ENCODE assay signal across 8 cellular contexts in the genomic region with DNA sequence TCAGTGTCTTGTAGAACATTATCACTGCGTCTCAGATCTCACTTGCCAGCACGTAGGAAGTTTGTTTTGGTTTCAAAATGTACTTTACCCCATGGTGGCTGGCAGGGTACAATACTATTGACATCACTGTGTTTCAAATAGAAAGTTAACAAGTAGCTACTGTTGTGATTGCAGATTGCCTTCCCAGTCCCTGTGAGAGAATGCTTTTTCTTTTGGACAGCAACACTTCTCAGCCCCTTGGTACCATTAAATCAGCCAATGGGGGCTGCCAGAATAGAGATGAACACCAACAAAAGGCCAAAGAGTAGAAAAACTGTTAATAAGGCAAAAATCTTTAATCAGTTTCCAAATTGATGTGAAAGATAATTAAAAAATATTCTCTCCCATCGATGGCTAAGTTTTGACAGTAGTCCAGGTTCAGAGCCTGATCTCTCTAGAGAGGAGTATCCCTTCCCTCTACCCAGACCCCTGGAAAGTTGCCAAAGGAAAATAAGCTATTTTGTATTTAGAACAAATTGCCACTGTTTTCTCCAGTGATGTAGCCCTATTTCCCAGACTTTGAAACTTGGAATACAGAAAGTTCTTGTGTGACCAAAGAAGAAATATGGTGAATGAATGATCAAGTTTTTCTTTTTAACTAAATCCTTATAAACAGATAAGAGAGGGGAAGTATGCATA. TPM values are rescaled to one million over a fixed set of nuclear protein-coding genes. Genes with fewer than 3 reads are reported as not detected.
DNase-seq lines count a peak whose midpoint lies in the region; ATAC-seq and TF ChIP-seq lines count a peak whose summit lies in the region.

No MANE protein-coding gene starts in this region.

- no peaks in the 10 kb centered on the region for H3K79me2 ChIP-seq in OCI-LY7 (ENCODE audit: insufficient read depth, low read depth, low read length)

- DNase-seq in A673 (ENCODE audit: low spot score), result peak; percentile 18
- no peak for DNase-seq in OCI-LY7 (ENCODE audit: low spot score)
- DNase-seq in esophagus squamous epithelium (lab: John Stamatoyannopoulos, UW), result no peak
- DNase-seq in osteocyte (ENCODE audit: extremely low spot score, unreplicated experiment), result no peak
- no peak for DNase-seq in BE2C
- no peak for DNase-seq in NCI-H2227 (lab: John Stamatoyannopoulos, UW; ENCODE audit: unreplicated experiment)

- H3K27ac Mint-ChIP-seq in osteocyte (ENCODE audit: unreplicated experiment), result peak overlapping the region; percentile 29

- H3K4me3 ChIP-seq in A673 (ENCODE audit: low read depth, low read length, poor library complexity, severe bottlenecking) (peak overlapping the region; percentile 6), OCI-LY7 (ENCODE audit: low read depth, low read length, poor library complexity, severe bottlenecking) (no peak overlapping the region), esophagus squamous epithelium (peak overlapping the region in 2 of 4 donors; percentile 18 to 49), BE2C (ENCODE audit: low read depth, low read length) (no peak overlapping the region)

- H3K27me3 ChIP-seq in A673 (replicated peaks; ENCODE audit: insufficient read depth, low read depth, low read length, poor library complexity), result no peaks in the 10 kb centered on the region
- no peaks in the 10 kb centered on the region for H3K27me3 ChIP-seq in esophagus squamous epithelium
- H3K27me3 ChIP-seq in BE2C, result no peaks in the 10 kb centered on the region

- 48 to 62% methylated on average over 3 of the region's 3 CpGs for WGBS in esophagus squamous epithelium, 2 donors

- H4K20me1 ChIP-seq in OCI-LY7 (ENCODE audit: insufficient read depth, low read length), result no peaks in the 10 kb centered on the region

- POLR2A ChIA-PET in A673 (lab: Charles Lee; ENCODE audit: low non-redundant PET) (no interaction called here), OCI-LY7 (lab: Charles Lee) (interaction anchor here (0.6 to 2.2 kb wide), 10 partner anchors 9 to 162 kb away, joined by 3 to 13 read pairs (median 3); no protein-coding TSS in a partner anchor)

- peak overlapping the region; percentile 52; the same call in 1 of the 2 replicates for H3K4me2 ChIP-seq in OCI-LY7 (ENCODE audit: low read length)

- no peak for TF ChIP-seq CTCF in A673 (conservative IDR thresholded peaks at IDR 0.05; ENCODE audit: low read depth, low read length)
- TF ChIP-seq CTCF in OCI-LY7 (conservative IDR thresholded peaks at IDR 0.05; ENCODE audit: low read length), result no peak
- no peak for TF ChIP-seq CTCF in esophagus squamous epithelium (IDR thresholded peaks at IDR 0.05)
- TF ChIP-seq CTCF in osteocyte (IDR thresholded peaks at IDR 0.05), result no peak
- no peak for TF ChIP-seq CTCF in BE2C (IDR thresholded peaks at IDR 0.05; ENCODE audit: low read depth, low read length)

- H3K27ac ChIP-seq in A673 (ENCODE audit: low read depth, low read length, poor library complexity, severe bottlenecking), result peak overlapping the region; percentile 19
- H3K27ac ChIP-seq in OCI-LY7 (ENCODE audit: low read depth, low read length, poor library complexity, severe bottlenecking), result no peak overlapping the region
- peak overlapping the region in 3 of 4 donors; percentile 72 to 77 (median 74) for H3K27ac ChIP-seq in esophagus squamous epithelium

- no peaks in the 10 kb centered on the region for H3K36me3 Mint-ChIP-seq in osteocyte (ENCODE audit: unreplicated experiment)

- CTCF ChIA-PET in A673 (lab: Charles Lee), result no interaction called here
- CTCF ChIA-PET in OCI-LY7 (lab: Charles Lee; ENCODE audit: unreplicated experiment), result interaction anchor here (1.6 kb wide), 1 partner anchor 9 kb away, joined by 3 read pairs; no protein-coding TSS in a partner anchor

- intact Hi-C loops in A673 (cut with micrococcal nuclease; ENCODE audit: unreplicated experiment), result loop anchor here (10.0 kb wide), 1 partner anchor 295 kb away; no protein-coding TSS in a partner anchor
- intact Hi-C loops in OCI-LY7 (cut with micrococcal nuclease; ENCODE audit: unreplicated experiment), result loop anchor here (2.0 kb wide), 1 partner anchor 43 kb away; no protein-coding TSS in a partner anchor
- intact Hi-C loops in esophagus squamous epithelium (cut with DNase I), result loop anchor here (10.0 kb wide), 1 partner anchor 45 kb away; no protein-coding TSS in a partner anchor

- no peak for TF ChIP-seq POLR2A in esophagus squamous epithelium (IDR thresholded peaks at IDR 0.05)

- H2AFZ ChIP-seq in OCI-LY7 (ENCODE audit: low read length), result no peak overlapping the region

- peaks cover 32% of the 10 kb centered on the region for H3K4me1 Mint-ChIP-seq in osteocyte (ENCODE audit: unreplicated experiment)

- BruUV-seq in A673 (replicated peaks; lab: Mats Ljungman, UMichigan) (no TSS peak), OCI-LY7 (replicated peaks; lab: Mats Ljungman, UMichigan) (no TSS peak)

- H3K4me1 ChIP-seq in A673 (ENCODE audit: insufficient read depth, low read length, poor library complexity, severe bottlenecking) (peaks cover 23% of the 10 kb centered on the region), OCI-LY7 (ENCODE audit: insufficient read depth, low read length, poor library complexity, severe bottlenecking) (peaks cover 28% of the 10 kb centered on the region), esophagus squamous epithelium (peaks cover 0 to 41% (median 14%) of the 10 kb centered on the region in 3 donors), BE2C (peaks cover 14% of the 10 kb centered on the region)

- no peaks in the 10 kb centered on the region for H3K9me2 ChIP-seq in OCI-LY7 (ENCODE audit: insufficient read depth, low read length)

- no peak overlapping the region for H3K4me3 Mint-ChIP-seq in osteocyte (ENCODE audit: unreplicated experiment)

- H3K36me3 ChIP-seq in A673 (ENCODE audit: insufficient read depth, low read length, poor library complexity, severe bottlenecking), result no peaks in the 10 kb centered on the region
- no peaks in the 10 kb centered on the region for H3K36me3 ChIP-seq in OCI-LY7 (ENCODE audit: insufficient read depth, low read length)
- no peaks in the 10 kb centered on the region for H3K36me3 ChIP-seq in esophagus squamous epithelium
- H3K36me3 ChIP-seq in BE2C, result no peaks in the 10 kb centered on the region

- H3K9me3 ChIP-seq in A673 (ENCODE audit: low read depth, low read length, poor library complexity, severe bottlenecking), result no peaks in the 10 kb centered on the region
- no peaks in the 10 kb centered on the region for H3K9me3 ChIP-seq in OCI-LY7 (ENCODE audit: low read length)
- no peaks in the 10 kb centered on the region for H3K9me3 ChIP-seq in esophagus squamous epithelium
- no peaks in the 10 kb centered on the region for H3K9me3 ChIP-seq in BE2C

- ATAC-seq in GM19395 (IDR thresholded peaks at IDR 0.05; ENCODE audit: unreplicated experiment), result peak; percentile 58
- ATAC-seq in HG02763 (IDR thresholded peaks at IDR 0.05; ENCODE audit: unreplicated experiment), result no peak

- H3K27me3 Mint-ChIP-seq in osteocyte (ENCODE audit: unreplicated experiment), result no peaks in the 10 kb centered on the region

- no peaks in the 10 kb centered on the region for H3K9me3 Mint-ChIP-seq in osteocyte (ENCODE audit: unreplicated experiment)

RNA-seq across cellular contexts. Expression of gene SMNDC1, which starts 34.9 kb away (rescaled TPM):
- total RNA-seq in A673 (2021), result 53.1 and 57.8 TPM in 2 replicates
- total RNA-seq in OCI-LY7 (2014; rRNA removed; shearing (Covaris generic)), result 8.1 and 10.0 TPM in 2 replicates
- 51.7 and 52.4 TPM in 2 replicates for total RNA-seq in OCI-LY7 (2022)
- 10 to 100 TPM in 2 of 4 donors, 1 to 10 TPM in 2; 9.5 to 13.9 (median 10.9) TPM for total RNA-seq in esophagus squamous epithelium
- total RNA-seq in osteocyte, result 28.9 and 31.7 TPM in 2 replicates
- 58.2 TPM for polyA plus RNA-seq in BE2C (2012; ENCODE audit: insufficient read depth, insufficient read length, low read depth)
